20 cellular contexts compared by ENCODE assay signal in genomic region chr20:45307076-45307645, GRCh38. TPM values are rescaled to one million over a fixed set of nuclear protein-coding genes. Genes with fewer than 3 reads are reported as not detected.
"Had no signal": no experiment of that assay in that cellular context is flagged by ENCODE, and none has a peak within 500 bp of the region (broad histone marks: within the 10 kb centered on the region; RNA-seq: fewer than 3 reads in every experiment).

No MANE protein-coding gene starts in this region.

- H3K4me3 ChIP-seq: heart right ventricle, left ventricle myocardium inferior, lower lobe of right lung, neural progenitor cell, psoas muscle, right lobe of liver, spleen, tibial nerve had no signal

- H3K9me3 ChIP-seq: heart right ventricle, left ventricle myocardium inferior, lower lobe of right lung, psoas muscle, right lobe of liver, spleen, tibial nerve had no signal

- H3K9ac ChIP-seq: neural progenitor cell had no signal

- H3K36me3 ChIP-seq: heart right ventricle, left ventricle myocardium inferior, lower lobe of right lung, neural progenitor cell, right lobe of liver, spleen, tibial nerve had no signal

- H3K4me1 ChIP-seq: lower lobe of right lung, neural progenitor cell, psoas muscle had no signal

- ATAC-seq: stimulated activated memory B cell treated with anti-CD40 and anti-IgM and Interleukin-4, amounts not matched to agents 10 μg/mL and 1 μg/mL and 100 μg/mL, for 72 hours had no signal

- H3K27ac ChIP-seq: heart right ventricle, left ventricle myocardium inferior, lower lobe of right lung, neural progenitor cell, psoas muscle, right lobe of liver, spleen, tibial nerve had no signal

- DNase-seq: heart right ventricle, islet precursor cell, left ventricle myocardium inferior, lower lobe of right lung, occipital lobe, psoas muscle, right lobe of liver had no signal

RNA-seq across cellular contexts. Expression of gene RBPJL, which starts 0.5 kb away (rescaled TPM):
- total RNA-seq: esophagus mucosa, fibroblast of lung, frontal cortex, heart right ventricle, left ventricle myocardium inferior, lower lobe of right lung, mesothelial cell of epicardium, myocyte, natural killer cell, occipital lobe, right lobe of liver, skeletal muscle tissue, spleen, temporal lobe, ureter had no signal
- polyA plus RNA-seq: fibroblast of lung had no signal

RNA-seq across cellular contexts. Expression of gene MATN4, which starts 0.9 kb away (rescaled TPM):
- total RNA-seq: left ventricle myocardium inferior, lower lobe of right lung, mesothelial cell of epicardium, myocyte, natural killer cell, occipital lobe, psoas muscle, right lobe of liver, spleen, temporal lobe, tibial nerve, ureter had no signal
- polyA plus RNA-seq: psoas muscle had no signal

RNA-seq across cellular contexts. Expression of gene SLPI, which starts 52.8 kb away (rescaled TPM):
- total RNA-seq: mesothelial cell of epicardium, myocyte, occipital lobe, skeletal muscle tissue, temporal lobe had no signal
